Comparison of ENCODE assay signal across 12 cellular contexts in genomic region chr6:111540971-111541719, GRCh38. TPM values are rescaled to one million over a fixed set of nuclear protein-coding genes. Genes with fewer than 3 reads are reported as not detected.
DNase-seq lines count a peak whose midpoint lies in the region; ATAC-seq and TF ChIP-seq lines count a peak whose summit lies in the region.
"Had no signal": no experiment of that assay in that cellular context is flagged by ENCODE, and none has a peak within 500 bp of the region (broad histone marks: within the 10 kb centered on the region; RNA-seq: fewer than 3 reads in every experiment).

No MANE protein-coding gene starts in this region.

- no peaks in the 10 kb centered on the region for H3K36me3 ChIP-seq in left ventricle myocardium inferior

- DNase-seq in NCI-H2227 (lab: John Stamatoyannopoulos, UW; ENCODE audit: unreplicated experiment) (peak; percentile 8), NCI-H2227 treated with DMSO at 0.1 percent for 48 hours (lab: John Stamatoyannopoulos, UW) (no peak), NCI-H526 treated with DMSO at 0.1 percent for 48 hours (lab: John Stamatoyannopoulos, UW) (peak; percentile 82), left ventricle myocardium inferior (no peak), superior temporal gyrus (ENCODE audit: extremely low spot score) (peak; percentile 72)
- DNase-seq: activated CD4-positive, alpha-beta T cell treated with anti-CD3 and anti-CD28 coated beads for 48 hours; activated naive CD4-positive, alpha-beta T cell treated with anti-CD3 and anti-CD28 coated beads, Interleukin-2, amount 50 U/mL, for 16 hours; effector CD4-positive, alpha-beta T cell had no signal

- H3K9me3 ChIP-seq in left ventricle myocardium inferior (replicated peaks): no peaks in the 10 kb centered on the region

- ATAC-seq in HG03520 (IDR thresholded peaks at IDR 0.05; ENCODE audit: unreplicated experiment) (no peak), GM21717 (IDR thresholded peaks at IDR 0.05; ENCODE audit: unreplicated experiment) (no peak), HG03175 (IDR thresholded peaks at IDR 0.05; ENCODE audit: unreplicated experiment) (no peak)
- ATAC-seq: natural killer cell treated with Interleukin-12 subunit alpha and Interleukin-12 subunit beta and Interleukin-15 and Interleukin-18, amount 100 ng/mL, for 72 hours had no signal

- peaks cover 36% of the 10 kb centered on the region for H3K4me1 ChIP-seq in left ventricle myocardium inferior

- peak overlapping the region; percentile 36 for H3K27ac ChIP-seq in left ventricle myocardium inferior (replicated peaks)

- intact Hi-C loops in left ventricle myocardium inferior (cut with micrococcal nuclease): no loop called here

- H3K27me3 ChIP-seq in left ventricle myocardium inferior (ENCODE audit: low read depth): no peaks in the 10 kb centered on the region

- no peak overlapping the region for H3K4me3 ChIP-seq in left ventricle myocardium inferior

- TF ChIP-seq CTCF in left ventricle myocardium inferior (IDR thresholded peaks at IDR 0.05; ENCODE audit: borderline replicate concordance): no peak

RNA-seq across cellular contexts. Expression of gene REV3L, which starts 58.1 kb away (rescaled TPM):
- total RNA-seq in left ventricle myocardium inferior: 12.5 TPM

Comparison
In these comparisons a context has a peak if more than half of its experiments do, and no peak if none do; other contexts are left out.
1. DNase-seq: peak in NCI-H2227 (single experiment), NCI-H526 treated with DMSO at 0.1 percent for 48 hours (single experiment) and superior temporal gyrus (single experiment); none in NCI-H2227 treated with DMSO at 0.1 percent for 48 hours (single experiment) and left ventricle myocardium inferior (single experiment).